In genomic region chr2:128446049-128446811, GRCh38 we compare ENCODE assay signal across 16 cellular contexts.
DNase-seq lines count a peak whose midpoint lies in the region; TF ChIP-seq lines count a peak whose summit lies in the region.
"Had no signal": no experiment of that assay in that cellular context is flagged by ENCODE, and none has a peak within 500 bp of the region (broad histone marks: within the 10 kb centered on the region; RNA-seq: fewer than 3 reads in every experiment).

No MANE protein-coding gene starts in this region.

- DNase-seq in cardiac septum (ENCODE audit: low spot score) (peak; percentile 67), left ventricle myocardium inferior (no peak), neural crest cell (ENCODE audit: low read depth, low spot score) (no peak), ureter (ENCODE audit: low spot score) (peak; percentile 38), HK-2 (ENCODE audit: unreplicated experiment) (no peak), RWPE1 (ENCODE audit: low spot score) (no peak), NCI-H82 treated with DMSO at 0.1 percent for 48 hours (lab: John Stamatoyannopoulos, UW; ENCODE audit: unreplicated experiment) (no peak)
- DNase-seq: activated CD8-positive, alpha-beta T cell treated with anti-CD3 and anti-CD28 coated beads for 36 hours; CD4-positive, alpha-beta memory T cell; MG63; naive B cell; NCI-H1694; NCI-H345; stimulated activated naive CD4-positive, alpha-beta T cell treated with Interleukin-2 at 50 U/mL for 16 hours had no signal

- no peaks in the 10 kb centered on the region for H3K9me3 ChIP-seq in left ventricle myocardium inferior (replicated peaks)
- H3K9me3 ChIP-seq: MG63 had no signal

- H3K27me3 ChIP-seq in left ventricle myocardium inferior (ENCODE audit: low read depth), result no peaks in the 10 kb centered on the region
- H3K27me3 ChIP-seq: MG63 had no signal

- peaks cover 35% of the 10 kb centered on the region for H3K4me1 ChIP-seq in left ventricle myocardium inferior

- no peaks in the 10 kb centered on the region for H3K36me3 Mint-ChIP-seq in dendritic cell treated with granulocyte-macrophage colony-stimulating factor and Interleukin-4, amounts not matched to agents 40 ng/mL and 50 ng/mL, for 4 days (ENCODE audit: low read depth)
- H3K36me3 Mint-ChIP-seq in neural crest cell (ENCODE audit: low read depth), result no peaks in the 10 kb centered on the region
- H3K36me3 Mint-ChIP-seq: CD4-positive, alpha-beta memory T cell; naive B cell had no signal

- peak overlapping the region; percentile 67 for H3K27ac Mint-ChIP-seq in dendritic cell treated with granulocyte-macrophage colony-stimulating factor and Interleukin-4, amounts not matched to agents 40 ng/mL and 50 ng/mL, for 4 days
- peak overlapping the region; percentile 93 for H3K27ac Mint-ChIP-seq in neural crest cell (ENCODE audit: unreplicated experiment)
- H3K27ac Mint-ChIP-seq: activated CD8-positive, alpha-beta T cell treated with anti-CD3 and anti-CD28 coated beads for 36 hours; activated T-helper 2 cell treated with anti-CD3 and anti-CD28 coated beads, Interferon-gamma antibody, Interleukin-2, Interleukin-4, amounts not matched to agents 10 μg/mL and 5 μg/mL and 100 μg/mL, durations not matched to agents 14 hours and 24 hours and 36 hours; CD4-positive, alpha-beta memory T cell had no signal

- intact Hi-C loops in cardiac septum (cut with DNase I) (no loop called here), left ventricle myocardium inferior (cut with micrococcal nuclease) (no loop called here)
- intact Hi-C loops in dendritic cell treated with granulocyte-macrophage colony-stimulating factor and Interleukin-4, amounts not matched to agents 40 ng/mL and 50 ng/mL, for 4 days (cut with micrococcal nuclease), result no loop called here

- POLR2A ChIA-PET in RWPE1 (lab: Yijun Ruan, JAX; ENCODE audit: low non-redundant PET), result interaction anchor here (0.6 kb wide), 1 partner anchor 34 kb away, joined by 4 read pairs; no protein-coding TSS in a partner anchor

- peaks cover 11% of the 10 kb centered on the region for H3K27me3 Mint-ChIP-seq in dendritic cell treated with granulocyte-macrophage colony-stimulating factor and Interleukin-4, amounts not matched to agents 40 ng/mL and 50 ng/mL, for 4 days
- H3K27me3 Mint-ChIP-seq in neural crest cell (ENCODE audit: low read depth), result no peaks in the 10 kb centered on the region
- H3K27me3 Mint-ChIP-seq: activated CD8-positive, alpha-beta T cell treated with anti-CD3 and anti-CD28 coated beads for 36 hours had no signal

- no peak overlapping the region for H3K4me3 Mint-ChIP-seq in dendritic cell treated with granulocyte-macrophage colony-stimulating factor and Interleukin-4, amounts not matched to agents 40 ng/mL and 50 ng/mL, for 4 days
- no peak overlapping the region for H3K4me3 Mint-ChIP-seq in neural crest cell
- H3K4me3 Mint-ChIP-seq: activated CD8-positive, alpha-beta T cell treated with anti-CD3 and anti-CD28 coated beads for 36 hours; CD4-positive, alpha-beta memory T cell; naive B cell had no signal

- no peaks in the 10 kb centered on the region for H3K9me3 Mint-ChIP-seq in dendritic cell treated with granulocyte-macrophage colony-stimulating factor and Interleukin-4, amounts not matched to agents 40 ng/mL and 50 ng/mL, for 4 days
- H3K9me3 Mint-ChIP-seq in neural crest cell, result no peaks in the 10 kb centered on the region
- H3K9me3 Mint-ChIP-seq: activated CD8-positive, alpha-beta T cell treated with anti-CD3 and anti-CD28 coated beads for 36 hours; activated T-helper 2 cell treated with anti-CD3 and anti-CD28 coated beads, Interferon-gamma antibody, Interleukin-2, Interleukin-4, amounts not matched to agents 10 μg/mL and 5 μg/mL and 100 μg/mL, durations not matched to agents 14 hours and 24 hours and 36 hours; CD4-positive, alpha-beta memory T cell; naive B cell had no signal

- CTCF ChIA-PET in RWPE1 (lab: Yijun Ruan, JAX), result interaction anchor here (0.5 kb wide), 1 partner anchor 927 kb away, joined by 3 read pairs; no protein-coding TSS in a partner anchor

- no peak overlapping the region for H3K4me3 ChIP-seq in left ventricle myocardium inferior
- H3K4me3 ChIP-seq: MG63 had no signal

- H3K27ac ChIP-seq in left ventricle myocardium inferior (replicated peaks) (no peak overlapping the region), RWPE1 (no peak overlapping the region)

- H3K4me1 Mint-ChIP-seq in dendritic cell treated with granulocyte-macrophage colony-stimulating factor and Interleukin-4, amounts not matched to agents 40 ng/mL and 50 ng/mL, for 4 days (ENCODE audit: low read depth), result peaks cover 70% of the 10 kb centered on the region
- peaks cover 38% of the 10 kb centered on the region for H3K4me1 Mint-ChIP-seq in neural crest cell
- H3K4me1 Mint-ChIP-seq: CD4-positive, alpha-beta memory T cell had no signal

- H3K36me3 ChIP-seq in left ventricle myocardium inferior, result no peaks in the 10 kb centered on the region
- H3K36me3 ChIP-seq: MG63 had no signal

- TF ChIP-seq CTCF in left ventricle myocardium inferior (IDR thresholded peaks at IDR 0.05; ENCODE audit: borderline replicate concordance), result no peak
- no peak for TF ChIP-seq CTCF in neural crest cell (conservative IDR thresholded peaks at IDR 0.05)
- TF ChIP-seq CTCF in RWPE1 (conservative IDR thresholded peaks at IDR 0.05; ENCODE audit: low read depth), result no peak

Comparison
In these comparisons a context has a peak if more than half of its experiments do, and no peak if none do; other contexts are left out.
1. DNase-seq: peak in cardiac septum (single experiment) and ureter (single experiment); none in left ventricle myocardium inferior (single experiment), neural crest cell (single experiment), HK-2 (single experiment), RWPE1 (single experiment) and NCI-H82 treated with DMSO at 0.1 percent for 48 hours (single experiment).